ENCODE assay signal across 1 cellular context in the genomic region with DNA sequence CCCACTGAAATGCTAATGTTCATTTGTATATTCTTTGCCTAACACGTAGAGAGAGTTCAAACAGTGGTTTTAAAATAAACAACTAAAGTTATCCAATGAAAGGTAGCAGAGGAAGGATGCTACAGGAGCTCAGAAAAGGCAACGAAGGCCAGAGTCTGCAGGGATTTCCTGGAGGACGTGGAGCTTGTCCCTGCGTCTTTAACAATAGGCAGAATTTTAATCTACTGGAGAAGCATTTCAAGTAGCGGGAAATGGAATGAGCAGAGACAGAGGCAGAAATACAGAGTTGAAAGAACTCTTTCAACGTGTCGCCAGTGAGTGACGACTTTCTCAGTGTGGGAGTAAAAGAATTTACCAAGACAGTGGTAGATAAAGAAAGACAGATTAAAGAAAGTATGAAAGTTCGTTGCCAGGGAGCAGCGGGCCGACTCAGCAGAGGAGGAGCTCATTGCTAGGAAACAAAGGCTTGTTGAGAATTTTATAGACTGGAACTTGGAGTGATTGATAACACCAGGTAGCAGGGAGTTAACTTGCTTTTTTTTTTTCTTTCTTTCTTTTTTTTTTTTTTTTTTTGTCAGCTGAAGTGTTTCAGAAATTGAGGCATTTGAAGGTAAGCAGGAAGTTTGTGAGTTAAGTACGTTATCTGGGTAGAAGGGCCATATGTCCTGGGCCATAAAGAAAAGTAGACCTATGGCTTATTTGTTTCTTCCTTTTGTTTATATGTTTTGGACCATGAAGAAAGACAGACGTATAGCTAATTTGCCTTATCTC.
TF ChIP-seq lines count a peak whose summit lies in the region.

No MANE protein-coding gene starts in this region.

TF ChIP-seq in K562, 482 proteins besides CTCF, POLR2A, EP300 and RAD21 (continued from another document and continues in another):
- TF ChIP-seq, protein P1, sequence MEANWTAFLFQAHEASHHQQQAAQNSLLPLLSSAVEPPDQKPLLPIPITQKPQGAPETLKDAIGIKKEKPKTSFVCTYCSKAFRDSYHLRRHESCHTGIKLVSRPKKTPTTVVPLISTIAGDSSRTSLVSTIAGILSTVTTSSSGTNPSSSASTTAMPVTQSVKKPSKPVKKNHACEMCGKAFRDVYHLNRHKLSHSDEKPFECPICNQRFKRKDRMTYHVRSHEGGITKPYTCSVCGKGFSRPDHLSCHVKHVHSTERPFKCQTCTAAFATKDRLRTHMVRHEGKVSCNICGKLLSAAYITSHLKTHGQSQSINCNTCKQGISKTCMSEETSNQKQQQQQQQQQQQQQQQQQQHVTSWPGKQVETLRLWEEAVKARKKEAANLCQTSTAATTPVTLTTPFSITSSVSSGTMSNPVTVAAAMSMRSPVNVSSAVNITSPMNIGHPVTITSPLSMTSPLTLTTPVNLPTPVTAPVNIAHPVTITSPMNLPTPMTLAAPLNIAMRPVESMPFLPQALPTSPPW (CRISPR knock-in tag; IDR thresholded peaks at IDR 0.05), result no peak
- TF ChIP-seq ZNF184 (CRISPR knock-in tag; IDR thresholded peaks at IDR 0.05) (no peak), ZNF133 (CRISPR knock-in tag; IDR thresholded peaks at IDR 0.05) (no peak), SUPT5H (IDR thresholded peaks at IDR 0.05) (peak; percentile 33), L3MBTL2 (IDR thresholded peaks at IDR 0.05) (0 out of 2 replicates have a peak, but pooled peaks have one; percentile 31), POU5F1 (IDR thresholded peaks at IDR 0.05; ENCODE audit: borderline replicate concordance, low read depth, low read length, partially characterized antibody) (no peak), MBD2 (IDR thresholded peaks at IDR 0.05; ENCODE audit: borderline replicate concordance, low read depth) (0 out of 2 replicates have a peak, but pooled peaks have one; percentile 29), ZNF384 (IDR thresholded peaks at IDR 0.05; ENCODE audit: low read depth, low read length) (peak; percentile 91), ZNF217 (CRISPR knock-in tag; IDR thresholded peaks at IDR 0.05) (no peak), PTBP1 (IDR thresholded peaks at IDR 0.05; ENCODE audit: low read depth, low read length) (no peak), STAT5A (IDR thresholded peaks at IDR 0.05; ENCODE audit: borderline replicate concordance, low read length) (0 out of 2 replicates have a peak, but pooled peaks have one; percentile 15), TBP (optimal IDR thresholded peaks at IDR 0.05; ENCODE audit: low read depth, low read length) (peak; percentile 82), BHLHE40 (IDR thresholded peaks at IDR 0.05; ENCODE audit: low read length) (no peak), ZNF589 (CRISPR knock-in tag; IDR thresholded peaks at IDR 0.05; ENCODE audit: low read depth) (0 out of 2 replicates have a peak, but pooled peaks have one; percentile 23), TAL1 (IDR thresholded peaks at IDR 0.05) (0 out of 2 replicates have a peak, but pooled peaks have one; percentile 15), SMAD2 (IDR thresholded peaks at IDR 0.05; ENCODE audit: low read depth, low read length) (no peak)
- TF ChIP-seq, protein P2, sequence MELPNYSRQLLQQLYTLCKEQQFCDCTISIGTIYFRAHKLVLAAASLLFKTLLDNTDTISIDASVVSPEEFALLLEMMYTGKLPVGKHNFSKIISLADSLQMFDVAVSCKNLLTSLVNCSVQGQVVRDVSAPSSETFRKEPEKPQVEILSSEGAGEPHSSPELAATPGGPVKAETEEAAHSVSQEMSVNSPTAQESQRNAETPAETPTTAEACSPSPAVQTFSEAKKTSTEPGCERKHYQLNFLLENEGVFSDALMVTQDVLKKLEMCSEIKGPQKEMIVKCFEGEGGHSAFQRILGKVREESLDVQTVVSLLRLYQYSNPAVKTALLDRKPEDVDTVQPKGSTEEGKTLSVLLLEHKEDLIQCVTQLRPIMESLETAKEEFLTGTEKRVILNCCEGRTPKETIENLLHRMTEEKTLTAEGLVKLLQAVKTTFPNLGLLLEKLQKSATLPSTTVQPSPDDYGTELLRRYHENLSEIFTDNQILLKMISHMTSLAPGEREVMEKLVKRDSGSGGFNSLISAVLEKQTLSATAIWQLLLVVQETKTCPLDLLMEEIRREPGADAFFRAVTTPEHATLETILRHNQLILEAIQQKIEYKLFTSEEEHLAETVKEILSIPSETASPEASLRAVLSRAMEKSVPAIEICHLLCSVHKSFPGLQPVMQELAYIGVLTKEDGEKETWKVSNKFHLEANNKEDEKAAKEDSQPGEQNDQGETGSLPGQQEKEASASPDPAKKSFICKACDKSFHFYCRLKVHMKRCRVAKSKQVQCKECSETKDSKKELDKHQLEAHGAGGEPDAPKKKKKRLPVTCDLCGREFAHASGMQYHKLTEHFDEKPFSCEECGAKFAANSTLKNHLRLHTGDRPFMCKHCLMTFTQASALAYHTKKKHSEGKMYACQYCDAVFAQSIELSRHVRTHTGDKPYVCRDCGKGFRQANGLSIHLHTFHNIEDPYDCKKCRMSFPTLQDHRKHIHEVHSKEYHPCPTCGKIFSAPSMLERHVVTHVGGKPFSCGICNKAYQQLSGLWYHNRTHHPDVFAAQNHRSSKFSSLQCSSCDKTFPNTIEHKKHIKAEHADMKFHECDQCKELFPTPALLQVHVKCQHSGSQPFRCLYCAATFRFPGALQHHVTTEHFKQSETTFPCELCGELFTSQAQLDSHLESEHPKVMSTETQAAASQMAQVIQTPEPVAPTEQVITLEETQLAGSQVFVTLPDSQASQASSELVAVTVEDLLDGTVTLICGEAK (IDR thresholded peaks at IDR 0.05), result peak; percentile 30; the same call in 1 of the 2 replicates
- TF ChIP-seq, protein P2 (CRISPR knock-in tag; IDR thresholded peaks at IDR 0.05), result no peak
- TF ChIP-seq, protein P3, sequence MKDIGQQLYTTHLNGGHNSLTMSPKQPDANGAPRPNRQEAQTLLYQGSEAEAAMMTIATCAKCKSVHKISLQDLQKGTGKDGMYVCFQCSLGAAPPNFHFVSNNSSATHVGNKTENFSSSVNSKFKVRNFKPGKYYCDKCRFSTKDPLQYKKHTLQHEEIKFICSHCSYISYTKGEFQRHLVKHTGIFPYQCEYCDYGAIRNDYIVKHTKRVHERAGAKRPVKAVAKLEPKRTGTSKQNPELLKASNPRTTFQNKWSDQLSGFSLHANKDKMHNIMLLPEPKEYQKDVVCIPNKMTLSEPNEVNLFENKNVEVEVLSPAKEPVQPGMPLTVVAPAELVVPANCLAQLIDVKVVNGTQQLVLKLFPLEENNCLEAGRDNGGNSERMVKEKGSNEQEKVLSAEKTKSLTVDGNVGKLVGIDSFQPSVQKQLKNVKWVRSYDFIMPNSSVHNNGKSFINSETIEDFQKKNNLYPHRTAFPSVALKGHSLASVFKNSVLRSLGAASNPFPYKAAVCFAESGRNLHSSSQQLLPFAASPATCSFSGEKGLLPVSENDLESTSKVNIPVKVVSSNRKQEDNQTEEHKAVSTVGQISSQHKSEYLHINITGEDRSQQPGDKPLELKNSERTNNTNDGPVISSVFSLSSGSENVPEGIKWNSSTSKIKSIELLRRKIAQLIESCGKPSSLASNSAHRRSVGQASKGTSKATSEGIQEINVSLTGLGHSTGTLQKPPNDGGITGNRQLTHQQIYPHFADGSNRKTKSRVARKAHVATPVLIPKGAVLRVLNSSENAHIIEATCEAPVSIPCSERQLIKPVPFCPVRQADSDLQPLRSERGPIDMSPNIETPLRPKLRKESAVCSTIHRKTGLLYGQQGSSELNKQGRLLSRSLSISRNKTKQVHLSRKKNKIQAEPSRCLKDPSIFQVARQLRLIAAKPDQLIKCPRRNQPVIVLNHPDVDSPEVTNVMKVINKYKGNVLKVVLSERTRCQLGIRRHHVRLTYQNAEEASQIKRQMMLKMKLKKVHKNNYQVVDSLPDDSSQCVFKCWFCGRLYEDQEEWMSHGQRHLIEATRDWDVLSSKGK (CRISPR knock-in tag; IDR thresholded peaks at IDR 0.05), result no peak
- TF ChIP-seq, protein P4, sequence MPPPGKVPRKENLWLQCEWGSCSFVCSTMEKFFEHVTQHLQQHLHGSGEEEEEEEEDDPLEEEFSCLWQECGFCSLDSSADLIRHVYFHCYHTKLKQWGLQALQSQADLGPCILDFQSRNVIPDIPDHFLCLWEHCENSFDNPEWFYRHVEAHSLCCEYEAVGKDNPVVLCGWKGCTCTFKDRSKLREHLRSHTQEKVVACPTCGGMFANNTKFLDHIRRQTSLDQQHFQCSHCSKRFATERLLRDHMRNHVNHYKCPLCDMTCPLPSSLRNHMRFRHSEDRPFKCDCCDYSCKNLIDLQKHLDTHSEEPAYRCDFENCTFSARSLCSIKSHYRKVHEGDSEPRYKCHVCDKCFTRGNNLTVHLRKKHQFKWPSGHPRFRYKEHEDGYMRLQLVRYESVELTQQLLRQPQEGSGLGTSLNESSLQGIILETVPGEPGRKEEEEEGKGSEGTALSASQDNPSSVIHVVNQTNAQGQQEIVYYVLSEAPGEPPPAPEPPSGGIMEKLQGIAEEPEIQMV (tag; conservative IDR thresholded peaks at IDR 0.05; ENCODE audit: low read depth), result no peak
- TF ChIP-seq, protein P5, sequence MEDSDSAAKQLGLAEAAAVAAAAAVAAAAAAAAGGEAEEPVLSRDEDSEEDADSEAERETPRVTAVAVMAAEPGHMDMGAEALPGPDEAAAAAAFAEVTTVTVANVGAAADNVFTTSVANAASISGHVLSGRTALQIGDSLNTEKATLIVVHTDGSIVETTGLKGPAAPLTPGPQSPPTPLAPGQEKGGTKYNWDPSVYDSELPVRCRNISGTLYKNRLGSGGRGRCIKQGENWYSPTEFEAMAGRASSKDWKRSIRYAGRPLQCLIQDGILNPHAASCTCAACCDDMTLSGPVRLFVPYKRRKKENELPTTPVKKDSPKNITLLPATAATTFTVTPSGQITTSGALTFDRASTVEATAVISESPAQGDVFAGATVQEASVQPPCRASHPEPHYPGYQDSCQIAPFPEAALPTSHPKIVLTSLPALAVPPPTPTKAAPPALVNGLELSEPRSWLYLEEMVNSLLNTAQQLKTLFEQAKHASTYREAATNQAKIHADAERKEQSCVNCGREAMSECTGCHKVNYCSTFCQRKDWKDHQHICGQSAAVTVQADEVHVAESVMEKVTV (CRISPR knock-in tag; IDR thresholded peaks at IDR 0.05), result no peak; the same call in 1 of the 2 replicates
- TF ChIP-seq, protein P6, sequence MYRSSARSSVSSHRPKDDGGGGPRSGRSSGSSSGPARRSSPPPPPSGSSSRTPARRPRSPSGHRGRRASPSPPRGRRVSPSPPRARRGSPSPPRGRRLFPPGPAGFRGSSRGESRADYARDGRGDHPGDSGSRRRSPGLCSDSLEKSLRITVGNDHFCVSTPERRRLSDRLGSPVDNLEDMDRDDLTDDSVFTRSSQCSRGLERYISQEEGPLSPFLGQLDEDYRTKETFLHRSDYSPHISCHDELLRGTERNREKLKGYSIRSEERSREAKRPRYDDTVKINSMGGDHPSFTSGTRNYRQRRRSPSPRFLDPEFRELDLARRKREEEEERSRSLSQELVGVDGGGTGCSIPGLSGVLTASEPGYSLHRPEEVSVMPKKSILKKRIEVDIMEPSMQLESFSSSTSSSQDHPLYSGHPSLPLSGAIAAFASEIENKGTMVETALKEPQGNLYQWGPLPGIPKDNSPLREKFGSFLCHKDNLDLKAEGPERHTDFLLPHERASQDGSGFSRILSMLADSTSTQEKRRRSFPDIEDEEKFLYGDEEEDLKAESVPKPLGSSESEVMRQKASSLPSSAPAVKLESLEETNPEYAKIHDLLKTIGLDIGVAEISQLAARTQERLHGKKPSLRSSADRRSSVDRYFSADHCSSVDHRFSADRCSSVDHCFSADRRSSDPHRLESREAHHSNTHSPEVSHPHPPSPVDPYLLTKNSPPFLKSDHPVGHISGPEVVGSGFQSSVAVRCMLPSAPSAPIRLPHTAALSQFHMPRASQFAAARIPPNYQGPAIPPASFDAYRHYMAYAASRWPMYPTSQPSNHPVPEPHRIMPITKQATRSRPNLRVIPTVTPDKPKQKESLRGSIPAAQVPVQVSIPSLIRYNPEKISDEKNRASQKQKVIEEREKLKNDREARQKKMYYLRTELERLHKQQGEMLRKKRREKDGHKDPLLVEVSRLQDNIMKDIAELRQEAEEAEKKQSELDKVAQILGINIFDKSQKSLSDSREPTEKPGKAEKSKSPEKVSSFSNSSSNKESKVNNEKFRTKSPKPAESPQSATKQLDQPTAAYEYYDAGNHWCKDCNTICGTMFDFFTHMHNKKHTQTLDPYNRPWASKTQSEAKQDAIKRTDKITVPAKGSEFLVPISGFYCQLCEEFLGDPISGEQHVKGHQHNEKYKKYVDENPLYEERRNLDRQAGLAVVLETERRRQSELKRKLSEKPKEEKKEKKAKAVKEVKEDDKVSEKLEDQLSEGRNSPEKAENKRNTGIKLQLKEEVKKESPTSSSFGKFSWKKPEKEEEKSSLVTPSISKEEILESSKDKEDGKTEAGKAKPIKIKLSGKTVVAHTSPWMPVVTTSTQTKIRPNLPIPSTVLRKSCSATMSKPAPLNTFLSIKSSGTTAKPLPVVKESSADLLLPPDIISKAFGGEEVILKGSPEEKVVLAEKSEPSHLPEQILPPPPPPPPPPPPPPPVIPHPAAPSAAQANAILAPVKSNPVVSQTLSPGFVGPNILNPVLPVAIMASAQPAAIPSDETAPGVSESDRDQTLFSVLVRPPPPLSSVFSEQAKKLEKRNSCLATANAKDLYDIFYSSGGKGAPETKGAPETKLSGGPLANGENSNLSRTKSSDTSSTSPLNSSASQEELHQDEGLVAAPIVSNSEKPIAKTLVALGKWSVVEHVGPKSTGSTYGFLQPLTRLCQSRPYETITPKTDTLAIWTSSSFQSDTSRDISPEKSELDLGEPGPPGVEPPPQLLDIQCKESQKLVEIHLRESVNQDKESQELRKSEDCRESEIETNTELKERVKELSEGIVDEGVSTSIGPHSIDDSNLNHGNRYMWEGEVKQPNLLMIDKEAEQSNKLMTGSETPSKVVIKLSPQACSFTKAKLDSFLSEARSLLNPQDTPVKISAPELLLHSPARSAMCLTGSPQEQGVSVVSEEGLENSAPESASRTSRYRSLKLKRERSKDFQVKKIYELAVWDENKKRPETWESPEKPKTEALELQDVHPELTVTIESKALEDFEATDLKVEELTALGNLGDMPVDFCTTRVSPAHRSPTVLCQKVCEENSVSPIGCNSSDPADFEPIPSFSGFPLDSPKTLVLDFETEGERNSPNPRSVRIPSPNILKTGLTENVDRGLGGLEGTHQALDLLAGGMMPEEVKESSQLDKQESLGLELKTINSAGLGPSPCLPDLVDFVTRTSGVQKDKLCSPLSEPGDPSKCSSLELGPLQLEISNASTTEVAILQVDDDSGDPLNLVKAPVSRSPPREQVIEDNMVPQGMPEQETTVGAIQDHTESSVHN (IDR thresholded peaks at IDR 0.05; ENCODE audit: borderline replicate concordance in 1 of 2, low read depth in 1 of 2), result no peak
